Comparison of ENCODE assay signal across 1 cellular context in the genomic region with DNA sequence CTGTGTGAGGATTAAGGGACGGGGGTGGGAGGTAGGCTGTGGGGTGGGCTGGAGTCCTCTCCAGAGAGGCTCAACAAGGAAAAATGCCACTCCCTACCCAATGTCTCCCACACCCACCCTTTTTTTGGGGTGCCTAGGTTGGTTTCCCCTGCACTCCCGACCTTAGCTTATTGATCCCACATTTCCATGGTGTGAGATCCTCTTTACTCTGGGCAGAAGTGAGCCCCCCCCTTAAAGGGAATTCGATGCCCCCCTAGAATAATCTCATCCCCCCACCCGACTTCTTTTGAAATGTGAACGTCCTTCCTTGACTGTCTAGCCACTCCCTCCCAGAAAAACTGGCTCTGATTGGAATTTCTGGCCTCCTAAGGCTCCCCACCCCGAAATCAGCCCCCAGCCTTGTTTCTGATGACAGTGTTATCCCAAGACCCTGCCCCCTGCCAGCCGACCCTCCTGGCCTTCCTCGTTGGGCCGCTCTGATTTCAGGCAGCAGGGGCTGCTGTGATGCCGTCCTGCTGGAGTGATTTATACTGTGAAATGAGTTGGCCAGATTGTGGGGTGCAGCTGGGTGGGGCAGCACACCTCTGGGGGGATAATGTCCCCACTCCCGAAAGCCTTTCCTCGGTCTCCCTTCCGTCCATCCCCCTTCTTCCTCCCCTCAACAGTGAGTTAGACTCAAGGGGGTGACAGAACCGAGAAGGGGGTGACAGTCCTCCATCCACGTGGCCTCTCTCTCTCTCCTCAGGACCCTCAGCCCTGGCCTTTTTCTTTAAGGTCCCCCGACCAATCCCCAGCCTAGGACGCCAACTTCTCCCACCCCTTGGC.
TF ChIP-seq lines count a peak whose summit lies in the region.

No MANE protein-coding gene starts in this region.

TF ChIP-seq in H1, 55 proteins besides CTCF, POLR2A, EP300 and RAD21:
- peak; percentile 41; the same call in 1 of the 2 replicates for TF ChIP-seq POLR2AphosphoS5 (IDR thresholded peaks at IDR 0.05; ENCODE audit: low read depth, low read length)
- TF ChIP-seq CREB1 (IDR thresholded peaks at IDR 0.05) = no peak
